10 cellular contexts compared by ENCODE assay signal in the genomic region with DNA sequence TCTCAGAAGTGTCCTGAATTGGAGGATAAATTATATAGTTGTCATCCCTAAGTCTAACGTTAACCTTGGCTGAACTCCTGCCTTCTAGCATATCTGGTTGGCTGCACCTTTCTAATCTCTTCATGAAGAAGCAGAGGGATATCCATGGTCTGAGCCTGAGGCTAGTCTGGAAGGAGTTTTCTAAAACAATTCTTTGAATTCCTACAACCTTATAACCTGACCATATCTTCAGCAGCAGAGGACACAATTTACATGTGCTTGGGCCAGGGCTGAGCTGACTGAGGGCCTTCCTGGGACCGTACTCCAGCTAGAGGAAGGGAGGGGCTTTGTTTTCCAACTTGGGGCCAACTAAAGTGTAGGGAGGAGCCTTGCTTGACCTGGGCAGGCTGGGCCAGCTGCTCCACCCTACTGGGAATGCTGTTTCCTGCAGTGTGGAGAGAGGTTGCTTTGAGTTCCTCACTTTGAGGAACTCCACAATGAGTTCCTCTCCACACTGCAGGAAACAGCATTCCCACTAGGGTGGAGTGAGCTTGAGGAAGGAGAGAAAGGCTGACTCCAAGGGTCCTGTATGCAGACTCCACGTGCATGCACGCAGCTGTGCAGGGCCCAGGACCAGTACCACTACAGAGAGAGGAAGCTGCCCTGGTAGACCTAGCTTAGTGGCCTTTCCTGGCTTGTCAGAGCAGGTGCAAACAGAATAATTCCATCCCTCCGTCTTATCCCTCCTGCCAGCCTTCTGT. TPM values are rescaled to one million over a fixed set of nuclear protein-coding genes. Genes with fewer than 3 reads are reported as not detected.
DNase-seq lines count a peak whose midpoint lies in the region; ATAC-seq, FAIRE-seq and TF ChIP-seq lines count a peak whose summit lies in the region.
"Had no signal": no experiment of that assay in that cellular context is flagged by ENCODE, and none has a peak within 500 bp of the region (broad histone marks: within the 10 kb centered on the region; RNA-seq: fewer than 3 reads in every experiment).

No MANE protein-coding gene starts in this region.

- H3K36me3 ChIP-seq in endothelial cell of umbilical vein (ENCODE audit: control insufficient read depth in 2 of 2, extremely low read depth in 1 of 2, insufficient read depth in 2 of 2, low read length in 2 of 2) (peaks cover 7 to 49% of the 10 kb centered on the region in 2 experiments), muscle layer of duodenum (ENCODE audit: control insufficient read depth in 1 of 2, insufficient read depth in 2 of 2, low read length in 2 of 2) (peaks cover 48 to 59% of the 10 kb centered on the region in 2 donors), testis (ENCODE audit: low read depth, missing control alignments) (no peaks in the 10 kb centered on the region)

- H3K4me2 ChIP-seq in endothelial cell of umbilical vein (ENCODE audit: insufficient read depth, low read length) = no peak overlapping the region
- H3K4me2 ChIP-seq: KMS-11 had no signal

- no TSS peak for BruUV-seq in endothelial cell of umbilical vein (replicated peaks; lab: Mats Ljungman, UMichigan)

- H3K9me1 ChIP-seq in endothelial cell of umbilical vein (replicated peaks; ENCODE audit: control insufficient read depth, extremely low read depth, insufficient read depth, low read length) = no peaks in the 10 kb centered on the region

- intact Hi-C loops in Right ventricle myocardium inferior (cut with DNase I) (no loop called here), cardiac septum (cut with DNase I) (no loop called here), endothelial cell of umbilical vein (cut with micrococcal nuclease) (no loop called here), testis (cut with DNase I; ENCODE audit: low total_unique reads) (no loop called here)

- H4K20me1 ChIP-seq in endothelial cell of umbilical vein (replicated peaks; ENCODE audit: control insufficient read depth, extremely low read depth, insufficient read depth, low read length) = no peaks in the 10 kb centered on the region

- H3K4me1 ChIP-seq in endothelial cell of umbilical vein (ENCODE audit: control insufficient read depth, extremely low read depth, insufficient read depth, low read length) (peaks cover 18% of the 10 kb centered on the region), muscle layer of duodenum (ENCODE audit: control insufficient read depth in 1 of 2, insufficient read depth in 2 of 2, low read length in 2 of 2) (peaks cover 9 to 29% of the 10 kb centered on the region in 2 donors), testis (peaks cover 15% of the 10 kb centered on the region)

- POLR2A ChIA-PET in endothelial cell of umbilical vein (lab: Charles Lee) = interaction anchor here (0.6 to 1.5 kb wide), 4 partner anchors 17 to 111 kb away, joined by 3 to 6 read pairs (median 4); partner anchors contain the start of gene RAB1A

- peak; percentile 78 for ATAC-seq in Right ventricle myocardium inferior

- DNase-seq in Right ventricle myocardium inferior (ENCODE audit: missing footprints) (no peak), cardiac septum (ENCODE audit: low spot score) (no peak), endothelial cell of umbilical vein (ENCODE audit: low read depth, low spot score) (peak; percentile 35), GM19239 (ENCODE audit: insufficient read length, low spot score) (no peak), testis (no peak), NCI-H2196 treated with DMSO at 0.1 percent for 48 hours (lab: John Stamatoyannopoulos, UW; ENCODE audit: unreplicated experiment) (no peak)
- DNase-seq in stimulated activated CD8-positive, alpha-beta memory T cell treated with anti-CD3 and anti-CD28 coated beads, Interleukin-4, amount 100 ng/mL, for 48 hours = no peak
- DNase-seq: CD4-positive, alpha-beta T cell had no signal

- CTCF ChIA-PET in endothelial cell of umbilical vein (lab: Charles Lee) = interaction anchor here (1.4 to 3.0 kb wide), 6 partner anchors 10 to 111 kb away, joined by 5 to 20 read pairs (median 6); partner anchors contain the start of gene RAB1A

- H3K9me3 ChIP-seq in endothelial cell of umbilical vein (replicated peaks; ENCODE audit: control insufficient read depth, insufficient read depth, low read length) = no peaks in the 10 kb centered on the region
- no peaks in the 10 kb centered on the region for H3K9me3 ChIP-seq in muscle layer of duodenum (ENCODE audit: control insufficient read depth in 1 of 2, low read length in 2 of 2)
- H3K9me3 ChIP-seq in testis = no peaks in the 10 kb centered on the region

- TF ChIP-seq POLR2A in endothelial cell of umbilical vein (IDR thresholded peaks at IDR 0.05; ENCODE audit: low read depth, low read length) (no peak), testis (IDR thresholded peaks at IDR 0.05) (no peak)

- H3K27me3 ChIP-seq in endothelial cell of umbilical vein (ENCODE audit: control insufficient read depth in 2 of 2, insufficient read depth in 2 of 2, low read length in 2 of 2) (no peaks in the 10 kb centered on the region), muscle layer of duodenum (ENCODE audit: low read depth, low read length) (no peaks in the 10 kb centered on the region), testis (no peaks in the 10 kb centered on the region)

- 35 to 44% methylated on average over 5 of the region's 5 CpGs for WGBS in testis, 2 donors

- no peak overlapping the region for H2AFZ ChIP-seq in endothelial cell of umbilical vein (ENCODE audit: low read depth, low read length)

- H3K79me2 ChIP-seq in endothelial cell of umbilical vein (ENCODE audit: control insufficient read depth, insufficient read depth, low read length) = no peaks in the 10 kb centered on the region

- H3K4me3 ChIP-seq in endothelial cell of umbilical vein (replicated peaks in 1 of 3; ENCODE audit: insufficient read depth in 1 of 3, low read depth in 1 of 3, low read length in 3 of 3) (no peak overlapping the region), muscle layer of duodenum (ENCODE audit: low read depth in 1 of 2, low read length in 2 of 2) (no peak overlapping the region), testis (no peak overlapping the region)

- dilution Hi-C loops in endothelial cell of umbilical vein (cut with MboI; ENCODE audit: extremely low pct_ligation_motif_present, low sequenced_read_pairs) = no loop called here

- peak overlapping the region; percentile 10 for H3K27ac ChIP-seq in endothelial cell of umbilical vein (ENCODE audit: insufficient read depth, low read depth, low read length)
- H3K27ac ChIP-seq in muscle layer of duodenum (ENCODE audit: low read length) = peak overlapping the region; percentile 46
- peak overlapping the region in 1 of 2 donors; percentile 62 for H3K27ac ChIP-seq in testis
- H3K27ac ChIP-seq: KMS-11 had no signal

- FAIRE-seq in endothelial cell of umbilical vein (lab: Jason Lieb, UNC) (peak; percentile 37), GM19239 (lab: Jason Lieb, UNC) (no peak)

- H3K9ac ChIP-seq in endothelial cell of umbilical vein (replicated peaks; ENCODE audit: extremely low read depth, insufficient read depth, low read length) = no peak overlapping the region
- H3K9ac ChIP-seq: KMS-11 had no signal

- TF ChIP-seq CTCF in endothelial cell of umbilical vein (IDR thresholded peaks at IDR 0.05; ENCODE audit: extremely low read depth in 1 of 2, insufficient read depth in 1 of 2, low read depth in 1 of 2, low read length in 2 of 2) = no peak
- TF ChIP-seq CTCF in testis (IDR thresholded peaks at IDR 0.05) = no peak

TF ChIP-seq in endothelial cell of umbilical vein, 7 proteins besides CTCF, POLR2A, EP300 and RAD21:
- no peak for TF ChIP-seq EZH2 (IDR thresholded peaks at IDR 0.05; ENCODE audit: borderline replicate concordance, low read depth, low read length, severe bottlenecking)
- TF ChIP-seq MAX (IDR thresholded peaks at IDR 0.05; ENCODE audit: insufficient read depth, insufficient read length) = no peak
- no peak for TF ChIP-seq MYC (IDR thresholded peaks at IDR 0.05; ENCODE audit: low read depth, low read length)
- no peak for TF ChIP-seq GATA2 (IDR thresholded peaks at IDR 0.05; ENCODE audit: insufficient read depth, insufficient read length, low read depth, low read length)
- no peak for TF ChIP-seq JUN (IDR thresholded peaks at IDR 0.05; ENCODE audit: borderline replicate concordance, insufficient read depth, insufficient read length, low read depth)
- no peak for TF ChIP-seq POLR2AphosphoS5 (IDR thresholded peaks at IDR 0.05; ENCODE audit: insufficient read depth, low read depth, low read length)
- TF ChIP-seq FOS (IDR thresholded peaks at IDR 0.05; ENCODE audit: borderline replicate concordance, insufficient read depth, low read length) = no peak
TF ChIP-seq in endothelial cell of umbilical vein: peak in this region for 0.

RNA-seq across cellular contexts. Expression of gene CEP68, which starts 19.6 kb away (rescaled TPM):
- 19.7 TPM for total RNA-seq in Right ventricle myocardium inferior
- 21.6 TPM for total RNA-seq in cardiac septum
- total RNA-seq in endothelial cell of umbilical vein = 20.0 and 21.4 TPM in 2 replicates
- 22.0 and 26.2 TPM in 2 replicates for polyA plus RNA-seq in endothelial cell of umbilical vein
- 15.0 and 17.9 TPM in 2 replicates for polyA plus RNA-seq in endothelial cell of umbilical vein (2011; cell fraction: cytosol; rRNA removed)
- polyA plus RNA-seq in endothelial cell of umbilical vein (2011; cell fraction: nucleus; rRNA removed) = 20.6 and 24.9 TPM in 2 replicates
- polyA plus RNA-seq in endothelial cell of umbilical vein (2012) = 13.1 and 14.3 TPM in 2 replicates
- polyA minus RNA-seq in endothelial cell of umbilical vein = 39.9 and 42.9 TPM in 2 replicates
- polyA minus RNA-seq in endothelial cell of umbilical vein (2011; cell fraction: cytosol; rRNA and poly(A)+ RNA removed) = 2.3 TPM
- 24.7 and 29.5 TPM in 2 replicates for polyA minus RNA-seq in endothelial cell of umbilical vein (2011; cell fraction: nucleus; rRNA and poly(A)+ RNA removed)
- 10 to 100 TPM; 25.9 to 28.2 TPM for total RNA-seq in testis
- 13.3 TPM for polyA plus RNA-seq in testis (ENCODE audit: insufficient read depth, low read depth, low replicate concordance)

RNA-seq across cellular contexts. Expression of gene RAB1A, which starts 54.1 kb away (rescaled TPM):
- total RNA-seq in Right ventricle myocardium inferior (119 TPM), cardiac septum (106 TPM), endothelial cell of umbilical vein (170 and 176 TPM in 2 replicates), testis (100 to 1,000 TPM in 1 of 2 donors, 10 to 100 TPM in 1; 82.0 to 113 TPM)
- polyA plus RNA-seq in endothelial cell of umbilical vein (87.9 and 121 TPM in 2 replicates), testis (ENCODE audit: insufficient read depth, low read depth, low replicate concordance) (154 TPM)
- 146 and 156 TPM in 2 replicates for polyA plus RNA-seq in endothelial cell of umbilical vein (2011; cell fraction: cytosol; rRNA removed)
- 56.9 and 61.2 TPM in 2 replicates for polyA plus RNA-seq in endothelial cell of umbilical vein (2011; cell fraction: nucleus; rRNA removed)
- 240 and 279 TPM in 2 replicates for polyA plus RNA-seq in endothelial cell of umbilical vein (2012)
- polyA minus RNA-seq in endothelial cell of umbilical vein = 64.0 and 108 TPM in 2 replicates
- 33.6 TPM for polyA minus RNA-seq in endothelial cell of umbilical vein (2011; cell fraction: cytosol; rRNA and poly(A)+ RNA removed)
- 40.2 and 52.6 TPM in 2 replicates for polyA minus RNA-seq in endothelial cell of umbilical vein (2011; cell fraction: nucleus; rRNA and poly(A)+ RNA removed)
